In genomic region chr2:106562826-106563594, GRCh38 we compare ENCODE assay signal across 13 cellular contexts.
DNase-seq lines count a peak whose midpoint lies in the region; TF ChIP-seq lines count a peak whose summit lies in the region.
"Had no signal": no experiment of that assay in that cellular context is flagged by ENCODE, and none has a peak within 500 bp of the region (broad histone marks: within the 10 kb centered on the region; RNA-seq: fewer than 3 reads in every experiment).

No MANE protein-coding gene starts in this region.

- H3K36me3 ChIP-seq in GM23248 (ENCODE audit: low read depth) (no peaks in the 10 kb centered on the region), OCI-LY3 (replicated peaks; ENCODE audit: low read depth, low read length) (no peaks in the 10 kb centered on the region), prostate gland (no peaks in the 10 kb centered on the region)

- no peaks in the 10 kb centered on the region for H3F3A ChIP-seq in GM23248 (ENCODE audit: insufficient read depth)

- H3K4me1 ChIP-seq in GM23248 (ENCODE audit: insufficient read depth) (no peaks in the 10 kb centered on the region), OCI-LY3 (ENCODE audit: low read length) (peaks cover 3% of the 10 kb centered on the region; the same call in 1 of the 2 replicates), prostate gland (replicated peaks) (peaks cover 22% of the 10 kb centered on the region)

- H3K9me2 ChIP-seq in GM23248 (ENCODE audit: insufficient read depth), result no peaks in the 10 kb centered on the region

- in situ Hi-C loops in GM23248 (cut with MboI), result no loop called here

- H3K27ac ChIP-seq in GM23248, result no peak overlapping the region
- H3K27ac ChIP-seq in OCI-LY3 (ENCODE audit: low read length), result no peak overlapping the region
- peak overlapping the region; percentile 82 to 86 for H3K27ac ChIP-seq in prostate gland

- H3K27me3 ChIP-seq in GM23248 (replicated peaks; ENCODE audit: insufficient read depth), result peaks cover 4% of the 10 kb centered on the region
- H3K27me3 ChIP-seq in OCI-LY3 (ENCODE audit: low read depth, low read length), result no peaks in the 10 kb centered on the region
- no peaks in the 10 kb centered on the region for H3K27me3 ChIP-seq in prostate gland (replicated peaks; ENCODE audit: insufficient read depth)

- 24 to 27% methylated on average over 6 of the region's 6 CpGs for WGBS in GM23248 (ENCODE audit: low coverage in 1 of 2, low lambda C conversion rate in 2 of 2, missing lambda C conversion rate in 2 of 2), 2 experiments
- WGBS in prostate gland, result 55% methylated on average over 6 of the region's 6 CpGs

- H3K79me2 ChIP-seq in GM23248 (ENCODE audit: insufficient read depth), result no peaks in the 10 kb centered on the region
- no peaks in the 10 kb centered on the region for H3K79me2 ChIP-seq in OCI-LY3 (ENCODE audit: low read length)

- TF ChIP-seq CTCF in OCI-LY3 (IDR thresholded peaks at IDR 0.05; ENCODE audit: low read depth, low read length) (peak; percentile 13; the same call in 1 of the 2 replicates), fibroblast of pulmonary artery (IDR thresholded peaks at IDR 0.05; ENCODE audit: low read length, missing control alignments) (peak; percentile 19), prostate gland (IDR thresholded peaks at IDR 0.05) (peak in 1 of 4 experiments; percentile 25)

- H3K9ac ChIP-seq in GM23248 (no peak overlapping the region), OCI-LY3 (ENCODE audit: low read length) (no peak overlapping the region)

- H3K9me3 ChIP-seq in GM23248 (ENCODE audit: low read depth) (no peaks in the 10 kb centered on the region), OCI-LY3 (ENCODE audit: insufficient read depth, low read length) (no peaks in the 10 kb centered on the region), prostate gland (no peaks in the 10 kb centered on the region)

- H2AFZ ChIP-seq in GM23248 (no peak overlapping the region), OCI-LY3 (ENCODE audit: low read depth, low read length) (no peak overlapping the region)

- no peak for TF ChIP-seq POLR2A in prostate gland (IDR thresholded peaks at IDR 0.05)

- no peak overlapping the region for H3K4me2 ChIP-seq in GM23248 (ENCODE audit: unreplicated experiment)
- no peak overlapping the region for H3K4me2 ChIP-seq in OCI-LY3 (ENCODE audit: low read length)

- DNase-seq in GM23248, result peak; percentile 14
- DNase-seq in fibroblast of pulmonary artery (ENCODE audit: low read depth), result no peak
- DNase-seq in prostate gland (ENCODE audit: low spot score), result no peak
- no peak for DNase-seq in NCI-H1436 (lab: John Stamatoyannopoulos, UW)
- no peak for DNase-seq in hepatic stellate cell (ENCODE audit: low spot score)
- no peak for DNase-seq in NCI-H146 treated with DMSO at 0.1 percent for 48 hours (lab: John Stamatoyannopoulos, UW; ENCODE audit: unreplicated experiment)
- no peak for DNase-seq in activated CD4-positive, alpha-beta T cell treated with anti-CD3 and anti-CD28 coated beads, Interleukin-2, amount 50 U/mL, for 48 hours
- DNase-seq: DMS79; KG1; NCI-H510A; stimulated activated CD8-positive, alpha-beta memory T cell treated with anti-CD3 and anti-CD28 coated beads, Interleukin-4, amount 100 ng/mL, for 48 hours had no signal

- intact Hi-C loops in prostate gland (cut with DNase I), result no loop called here

- H4K20me1 ChIP-seq in GM23248 (ENCODE audit: insufficient read depth) (no peaks in the 10 kb centered on the region), OCI-LY3 (ENCODE audit: insufficient read depth, low read length) (no peaks in the 10 kb centered on the region)

- H3K4me3 ChIP-seq in GM23248 (no peak overlapping the region), OCI-LY3 (ENCODE audit: low read length) (no peak overlapping the region), fibroblast of pulmonary artery (replicated peaks; ENCODE audit: low read depth, low read length) (no peak overlapping the region), prostate gland (no peak overlapping the region)
- H3K4me3 ChIP-seq: skin epidermis had no signal

Comparison
In these comparisons a context has a peak if more than half of its experiments do, and no peak if none do; other contexts are left out.
1. H3K27ac ChIP-seq: peak in prostate gland (2 of 2); none in GM23248 (single experiment) and OCI-LY3 (single experiment).